In genomic region chr2:163778045-163778753, GRCh38 we compare ENCODE assay signal across 11 cellular contexts. TPM values are rescaled to one million over a fixed set of nuclear protein-coding genes. Genes with fewer than 3 reads are reported as not detected.
DNase-seq lines count a peak whose midpoint lies in the region; ATAC-seq and TF ChIP-seq lines count a peak whose summit lies in the region.
"Had no signal": no experiment of that assay in that cellular context is flagged by ENCODE, and none has a peak within 500 bp of the region (broad histone marks: within the 10 kb centered on the region; RNA-seq: fewer than 3 reads in every experiment).

No MANE protein-coding gene starts in this region.

- peaks cover 9% of the 10 kb centered on the region for H3K36me3 Mint-ChIP-seq in Calu3 (ENCODE audit: insufficient read depth, unreplicated experiment)

- peak overlapping the region; percentile 85 for H3K27ac Mint-ChIP-seq in Calu3 (ENCODE audit: unreplicated experiment)
- no peak overlapping the region for H3K27ac Mint-ChIP-seq in stimulated activated naive CD8-positive, alpha-beta T cell treated with anti-CD3 and anti-CD28 coated beads, Interleukin-15, amount 100 ng/mL, for 72 hours

- no peaks in the 10 kb centered on the region for H3K27me3 Mint-ChIP-seq in Calu3 (ENCODE audit: unreplicated experiment)
- no peaks in the 10 kb centered on the region for H3K27me3 Mint-ChIP-seq in stimulated activated naive CD8-positive, alpha-beta T cell treated with anti-CD3 and anti-CD28 coated beads, Interleukin-15, amount 100 ng/mL, for 72 hours

- no peak for ATAC-seq in stimulated activated naive CD8-positive, alpha-beta T cell treated with anti-CD3 and anti-CD28 coated beads, Interleukin-15, amount 100 ng/mL, for 72 hours
- ATAC-seq in HG03045 (IDR thresholded peaks at IDR 0.05; ENCODE audit: unreplicated experiment): no peak
- ATAC-seq in GM18519 (IDR thresholded peaks at IDR 0.05; ENCODE audit: low FRiP score, unreplicated experiment): no peak

- DNase-seq in Calu3 (peak; percentile 72), NCI-H226 (peak; percentile 96), epithelial cell of prostate (ENCODE audit: low read depth, low spot score) (peak; percentile 39), pons (ENCODE audit: low spot score) (peak; percentile 5), iPS-NIHi7 (ENCODE audit: extremely low spot score) (no peak)
- no peak for DNase-seq in stimulated activated naive CD8-positive, alpha-beta T cell treated with anti-CD3 and anti-CD28 coated beads, Interleukin-15, amount 100 ng/mL, for 72 hours
- DNase-seq: Caco-2, hypothalamus had no signal

- H3K4me3 Mint-ChIP-seq in Calu3 (ENCODE audit: low read depth, unreplicated experiment): peak overlapping the region; percentile 22
- H3K4me3 Mint-ChIP-seq in stimulated activated naive CD8-positive, alpha-beta T cell treated with anti-CD3 and anti-CD28 coated beads, Interleukin-15, amount 100 ng/mL, for 72 hours: no peak overlapping the region

- H3K9me3 Mint-ChIP-seq in Calu3 (ENCODE audit: low read depth, unreplicated experiment): no peaks in the 10 kb centered on the region
- peaks cover 0 to 22% of the 10 kb centered on the region in 2 donors for H3K9me3 Mint-ChIP-seq in stimulated activated naive CD8-positive, alpha-beta T cell treated with anti-CD3 and anti-CD28 coated beads, Interleukin-15, amount 100 ng/mL, for 72 hours

- TF ChIP-seq CTCF in Calu3 (IDR thresholded peaks at IDR 0.05; ENCODE audit: unreplicated experiment): no peak

- intact Hi-C loops in Calu3 (cut with micrococcal nuclease; ENCODE audit: unreplicated experiment): loop anchor here (1.0 to 10.0 kb wide), 3 partner anchors 17 to 433 kb away; partner anchors contain the start of gene FIGN

- BruUV-seq in Calu3 (replicated peaks; lab: Mats Ljungman, UMichigan): no TSS peak

- H3K27ac ChIP-seq in epithelial cell of prostate: peak overlapping the region; percentile 24
- H3K27ac ChIP-seq: breast epithelium had no signal

- CTCF ChIA-PET in Calu3 (lab: Charles Lee): interaction anchor here (1.4 kb wide), 1 partner anchor 177 kb away, joined by 3 read pairs; no protein-coding TSS in a partner anchor

- H3K4me1 Mint-ChIP-seq in Calu3 (ENCODE audit: low read depth, unreplicated experiment): peaks cover 74% of the 10 kb centered on the region
- no peaks in the 10 kb centered on the region for H3K4me1 Mint-ChIP-seq in stimulated activated naive CD8-positive, alpha-beta T cell treated with anti-CD3 and anti-CD28 coated beads, Interleukin-15, amount 100 ng/mL, for 72 hours

RNA-seq across cellular contexts. Expression of gene FIGN, which starts 42.4 kb away (rescaled TPM):
- 8.4 and 9.1 TPM in 2 replicates for total RNA-seq in Calu3 (2022)
- total RNA-seq: Caco-2 had no signal

Comparison
In these comparisons a context has a peak if more than half of its experiments do, and no peak if none do; other contexts are left out.
1. DNase-seq: peak in Calu3 (single experiment), NCI-H226 (single experiment), epithelial cell of prostate (single experiment) and pons (single experiment); none in stimulated activated naive CD8-positive, alpha-beta T cell treated with anti-CD3 and anti-CD28 coated beads, Interleukin-15, amount 100 ng/mL, for 72 hours (0 of 2) and iPS-NIHi7 (single experiment).